20 cellular contexts compared by ENCODE assay signal in the genomic region with DNA sequence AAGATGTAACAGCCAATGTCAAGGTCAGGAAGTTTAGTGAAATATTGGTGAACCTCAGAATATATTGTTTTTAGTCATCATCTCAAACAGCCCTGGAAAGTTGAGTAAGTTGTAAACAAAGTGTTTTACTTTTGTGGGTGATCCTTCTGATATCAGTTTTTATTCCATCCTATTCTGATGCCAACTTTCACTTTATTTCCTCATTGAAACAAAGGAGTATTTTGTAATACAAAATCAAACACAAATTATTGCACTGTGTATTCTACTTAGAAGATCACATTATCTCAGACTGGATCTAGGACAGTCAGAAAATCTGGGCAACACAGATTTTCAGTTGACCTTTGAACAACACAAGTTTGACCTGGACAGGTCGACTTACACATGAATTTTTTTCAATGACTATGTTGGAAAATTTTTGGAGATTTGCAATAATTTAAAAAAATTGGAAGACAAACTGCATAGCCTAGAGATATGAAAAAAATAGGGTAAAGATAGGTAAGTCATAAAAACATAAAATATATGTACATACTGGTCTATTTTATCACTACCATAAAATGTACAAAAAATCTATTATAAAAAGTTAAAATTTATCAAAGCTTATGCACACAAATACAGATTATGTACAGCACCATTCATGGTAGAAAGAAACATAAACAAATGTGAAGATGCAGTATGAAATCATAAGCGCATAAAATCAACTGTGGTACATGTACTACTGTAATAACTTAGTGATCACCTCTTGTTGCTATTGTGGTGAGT.
DNase-seq lines count a peak whose midpoint lies in the region; ATAC-seq, FAIRE-seq and TF ChIP-seq lines count a peak whose summit lies in the region.
"Had no signal": no experiment of that assay in that cellular context is flagged by ENCODE, and none has a peak within 500 bp of the region (broad histone marks: within the 10 kb centered on the region; RNA-seq: fewer than 3 reads in every experiment).

No MANE protein-coding gene starts in this region.

- no peak overlapping the region for H4K91ac ChIP-seq in mesenchymal stem cell (ENCODE audit: low read length)

- no peak overlapping the region for H2AK5ac ChIP-seq in mesenchymal stem cell (ENCODE audit: low read length, severe bottlenecking)

- H3K36me3 ChIP-seq in PC-3 (ENCODE audit: low read depth, low read length) (no peaks in the 10 kb centered on the region), mesenchymal stem cell (ENCODE audit: control insufficient read depth in 1 of 2, insufficient read depth in 2 of 2, low read depth in 1 of 2, low read length in 2 of 2) (no peaks in the 10 kb centered on the region)
- H3K36me3 ChIP-seq: BE2C, HAP-1 had no signal

- no peak overlapping the region for H2BK120ac ChIP-seq in mesenchymal stem cell (ENCODE audit: low read depth, low read length)

- intact Hi-C loops in PC-3 (cut with micrococcal nuclease), result loop anchor here (10.0 kb wide), 1 partner anchor 129 kb away; no protein-coding TSS in a partner anchor

- H4K8ac ChIP-seq in mesenchymal stem cell (ENCODE audit: low read length), result no peak overlapping the region

- H2BK5ac ChIP-seq in mesenchymal stem cell (ENCODE audit: low read depth, low read length, poor library complexity, severe bottlenecking), result no peak overlapping the region

- in situ Hi-C loops in KBM-7 (cut with MboI; ENCODE audit: low pct_unique_long_range_greater_than_20kb, low sequenced_read_pairs), result no loop called here

- POLR2A ChIA-PET in PC-3 (lab: Charles Lee; ENCODE audit: unreplicated experiment), result no interaction called here

- no peaks in the 10 kb centered on the region for H3K79me2 ChIP-seq in PC-3 (ENCODE audit: low read length)

- H4K20me1 ChIP-seq in PC-3 (ENCODE audit: low read length), result no peaks in the 10 kb centered on the region

- no peak for TF ChIP-seq POLR2A in H54 (IDR thresholded peaks at IDR 0.05; ENCODE audit: low read depth, low read length)

- CTCF ChIA-PET in PC-3 (lab: Charles Lee), result no interaction called here

- 71% methylated on average over 1 of the region's 2 CpGs for WGBS in mesenchymal stem cell

- H3K27me3 ChIP-seq in PC-3 (ENCODE audit: low read length), result no peaks in the 10 kb centered on the region
- no peaks in the 10 kb centered on the region for H3K27me3 ChIP-seq in mesenchymal stem cell (ENCODE audit: control insufficient read depth in 1 of 2, insufficient read depth in 1 of 2, low read length in 2 of 2)
- H3K27me3 ChIP-seq: BE2C had no signal

- no peak overlapping the region for H3K9ac ChIP-seq in PC-3 (ENCODE audit: low read length)
- no peak overlapping the region for H3K9ac ChIP-seq in mesenchymal stem cell (ENCODE audit: low read length)

- no peak; the same call in 1 of the 2 replicates for ATAC-seq in PC-3

- H3K4me3 ChIP-seq in PC-3 (ENCODE audit: low read length) (no peak overlapping the region), mesenchymal stem cell (ENCODE audit: insufficient read depth in 1 of 2, low read depth in 1 of 2, low read length in 2 of 2) (no peak overlapping the region)
- H3K4me3 ChIP-seq: HAP-1 had no signal

- no peaks in the 10 kb centered on the region for H3K79me1 ChIP-seq in mesenchymal stem cell (replicated peaks; ENCODE audit: low read length, poor library complexity, severe bottlenecking)

- H3K4me1 ChIP-seq in PC-3 (ENCODE audit: insufficient read depth, low read length), result peaks cover 21% of the 10 kb centered on the region
- no peaks in the 10 kb centered on the region for H3K4me1 ChIP-seq in mesenchymal stem cell (ENCODE audit: control insufficient read depth, insufficient read depth, low read depth, low read length)
- H3K4me1 ChIP-seq: BE2C, Caco-2, HAP-1 had no signal

- BruUV-seq in PC-3 (replicated peaks; lab: Mats Ljungman, UMichigan), result no TSS peak

- H2BK15ac ChIP-seq in mesenchymal stem cell (ENCODE audit: low read depth, poor library complexity, severe bottlenecking), result no peak overlapping the region

- H3K4ac ChIP-seq in mesenchymal stem cell (ENCODE audit: low read depth in 1 of 2, low read length in 2 of 2), result no peak overlapping the region

- no peak overlapping the region for H2BK12ac ChIP-seq in mesenchymal stem cell (ENCODE audit: low read length in 2 of 2)

- TF ChIP-seq CTCF in PC-3 (conservative IDR thresholded peaks at IDR 0.05; ENCODE audit: low read depth, low read length), result no peak

- no peaks in the 10 kb centered on the region for H3K9me2 ChIP-seq in PC-3 (replicated peaks; ENCODE audit: low read length)

- H3K4me2 ChIP-seq in PC-3 (ENCODE audit: low read length) (no peak overlapping the region), mesenchymal stem cell (ENCODE audit: low read length, poor library complexity, severe bottlenecking) (no peak overlapping the region)

- DNase-seq in PC-3 (peak; percentile 30), mesenchymal stem cell (peak; percentile 2), occipital lobe (lab: John Stamatoyannopoulos, UW) (no peak), H54 (ENCODE audit: insufficient read length, low spot score) (no peak), KBM-7 (no peak)
- DNase-seq: ACHN; BE2C; C1 segment of cervical spinal cord; Caco-2; CD4-positive, CD25-positive, alpha-beta regulatory T cell; CD8-positive, alpha-beta memory T cell; GDM1 had no signal

- H3K27ac ChIP-seq in PC-3 (ENCODE audit: low read length) (no peak overlapping the region), mesenchymal stem cell (ENCODE audit: low read length, poor library complexity, severe bottlenecking) (no peak overlapping the region)
- H3K27ac ChIP-seq: HL-60 had no signal

- FAIRE-seq in colon (lab: Jason Lieb, UNC) (peak; percentile 28), H54 (lab: Jason Lieb, UNC) (no peak)
- FAIRE-seq: A204.1, D721Med, GM12892, GM18507, H1 had no signal

- no peaks in the 10 kb centered on the region for H3F3A ChIP-seq in PC-3 (ENCODE audit: low read length, unreplicated experiment)

- H3K9me3 ChIP-seq in PC-3 (ENCODE audit: low read length) (no peaks in the 10 kb centered on the region), mesenchymal stem cell (ENCODE audit: control insufficient read depth, low read length) (no peaks in the 10 kb centered on the region)
- H3K9me3 ChIP-seq: BE2C, Caco-2, HAP-1 had no signal

- H3K18ac ChIP-seq in mesenchymal stem cell (ENCODE audit: low read depth in 1 of 2, low read length in 2 of 2), result no peak overlapping the region

- no peak overlapping the region for H3K23ac ChIP-seq in mesenchymal stem cell (ENCODE audit: low read length in 2 of 2)

- no peak overlapping the region for H3K14ac ChIP-seq in mesenchymal stem cell (ENCODE audit: low read length in 2 of 2)

- H2AFZ ChIP-seq in PC-3 (ENCODE audit: low read length) (no peak overlapping the region), mesenchymal stem cell (ENCODE audit: low read depth, low read length) (no peak overlapping the region)

Comparison
In these comparisons a context has a peak if more than half of its experiments do, and no peak if none do; other contexts are left out.
1. DNase-seq: peak in PC-3 (single experiment) and mesenchymal stem cell (single experiment); none in occipital lobe (single experiment), H54 (single experiment) and KBM-7 (single experiment).